8 cellular contexts compared by ENCODE assay signal in genomic region chr1:32650752-32651460, GRCh38. TPM values are rescaled to one million over a fixed set of nuclear protein-coding genes. Genes with fewer than 3 reads are reported as not detected.
DNase-seq lines count a peak whose midpoint lies in the region; ATAC-seq and TF ChIP-seq lines count a peak whose summit lies in the region.

TSS of gene RBBP4 (plus strand) at chr1:32651208. CDS start at chr1:32651307, 99 bp downstream.

- no peaks in the 10 kb centered on the region; the same call in 1 of the 2 replicates for H4K20me1 ChIP-seq in KMS-11 (ENCODE audit: insufficient read depth)

- H3K4me1 ChIP-seq in KMS-11 (ENCODE audit: low read depth, poor library complexity, severe bottlenecking) (peaks cover 47% of the 10 kb centered on the region), Peyer's patch (peaks cover 0 to 59% (median 14%) of the 10 kb centered on the region in 4 donors), esophagus muscularis mucosa (peaks cover 38 to 72% (median 68%) of the 10 kb centered on the region in 4 donors)

- 0% methylated on average over 13 of the region's 67 CpGs for WGBS in esophagus muscularis mucosa

- peak within 1 kb of the TSS; percentile 100 for H3K4me2 ChIP-seq in KMS-11

- H3K36me3 ChIP-seq in KMS-11 (ENCODE audit: insufficient read depth) (peaks cover 19% of the 10 kb centered on the region), Peyer's patch (peaks cover 0 to 31% (median 0%) of the 10 kb centered on the region in 3 donors), esophagus muscularis mucosa (peaks cover 3 to 29% (median 22%) of the 10 kb centered on the region in 4 donors)

- no peaks in the 10 kb centered on the region for H3K27me3 ChIP-seq in KMS-11 (ENCODE audit: insufficient read depth, low read depth)
- H3K27me3 ChIP-seq in Peyer's patch = no peaks in the 10 kb centered on the region
- no peaks in the 10 kb centered on the region for H3K27me3 ChIP-seq in esophagus muscularis mucosa

- intact Hi-C loops in esophagus muscularis mucosa (cut with DNase I) = loop anchor here (5.0 kb wide), 1 partner anchor 56 kb away; no protein-coding TSS in a partner anchor

- peak within 1 kb of the TSS; percentile 56 for H2AFZ ChIP-seq in KMS-11 (ENCODE audit: low read depth)

- peak; percentile 97 for DNase-seq in DMS53 treated with DMSO at 0.1 percent for 48 hours (lab: John Stamatoyannopoulos, UW; ENCODE audit: unreplicated experiment)
- DNase-seq in Peyer's patch = peak; percentile 95 to 99 (median 99)
- peak; percentile 99 for DNase-seq in activated T-cell treated with anti-CD3 and anti-CD28 coated beads, Interleukin-2, amount 50 U/mL, for 48 hours
- peak; percentile 99 for DNase-seq in esophagus muscularis mucosa (ENCODE audit: extremely low spot score)
- peak; percentile 97 for DNase-seq in myocyte (ENCODE audit: low read depth)
- DNase-seq in stimulated activated CD8-positive, alpha-beta memory T cell treated with anti-CD3 and anti-CD28 coated beads, Interleukin-7, amount 100 ng/mL, for 48 hours (ENCODE audit: extremely low read depth in 1 of 2, low read depth in 1 of 2) = peak; percentile 95 to 99

- H3K4me3 ChIP-seq in KMS-11 (IDR thresholded peaks at IDR 0.05; ENCODE audit: insufficient read depth, low read depth, low read length) (peak within 1 kb of the TSS; percentile 81), Peyer's patch (peak within 1 kb of the TSS; percentile 72 to 86 (median 82)), esophagus muscularis mucosa (peak within 1 kb of the TSS; percentile 72 to 91 (median 82))

- peak; percentile 75 to 79 for TF ChIP-seq POLR2A in Peyer's patch (IDR thresholded peaks at IDR 0.05)
- peak; percentile 69 for TF ChIP-seq POLR2A in esophagus muscularis mucosa (IDR thresholded peaks at IDR 0.05; ENCODE audit: low read depth)

- ATAC-seq in GM21737 (IDR thresholded peaks at IDR 0.05; ENCODE audit: unreplicated experiment) = peak; percentile 77

- H3K27ac ChIP-seq in KMS-11 (peak within 1 kb of the TSS; percentile 96), Peyer's patch (peak within 1 kb of the TSS; percentile 94 to 99 (median 97)), esophagus muscularis mucosa (replicated peaks in 1 of 4) (peak within 1 kb of the TSS; percentile 99)

- no peaks in the 10 kb centered on the region for H3K9me3 ChIP-seq in Peyer's patch
- no peaks in the 10 kb centered on the region for H3K9me3 ChIP-seq in esophagus muscularis mucosa

- peaks cover 86% of the 10 kb centered on the region for H3K79me2 ChIP-seq in KMS-11 (ENCODE audit: insufficient read depth, low read depth)

- H3K9ac ChIP-seq in KMS-11 = peak within 1 kb of the TSS; percentile 94

- TF ChIP-seq CTCF in KMS-11 (conservative IDR thresholded peaks at IDR 0.05; ENCODE audit: low read depth, low read length) (no peak), Peyer's patch (IDR thresholded peaks at IDR 0.05) (peak in 1 of 6 experiments; percentile 14), esophagus muscularis mucosa (IDR thresholded peaks at IDR 0.05) (peak in 1 of 3 experiments; percentile 9)

- no peak for TF ChIP-seq EP300 in esophagus muscularis mucosa (IDR thresholded peaks at IDR 0.05)

RNA-seq across cellular contexts. Expression of gene RBBP4, which starts in this region (rescaled TPM):
- total RNA-seq in Peyer's patch (100 to 1,000 TPM in 3 of 4 donors, 10 to 100 TPM in 1; 72.1 to 172 (median 109) TPM), esophagus muscularis mucosa (10 to 100 TPM; 83.0 to 98.8 (median 92.2) TPM), myocyte (161 and 193 TPM in 2 replicates)
- polyA plus RNA-seq in myocyte (2012) = 198 TPM

Comparison
In these comparisons a context has a peak if more than half of its experiments do, and no peak if none do; other contexts are left out.
1. Peak in every context shown above with its lines: DNase-seq, ATAC-seq, H3K4me3 ChIP-seq and H3K27ac ChIP-seq.